Comparison of ENCODE assay signal across 25 cellular contexts in the genomic region with DNA sequence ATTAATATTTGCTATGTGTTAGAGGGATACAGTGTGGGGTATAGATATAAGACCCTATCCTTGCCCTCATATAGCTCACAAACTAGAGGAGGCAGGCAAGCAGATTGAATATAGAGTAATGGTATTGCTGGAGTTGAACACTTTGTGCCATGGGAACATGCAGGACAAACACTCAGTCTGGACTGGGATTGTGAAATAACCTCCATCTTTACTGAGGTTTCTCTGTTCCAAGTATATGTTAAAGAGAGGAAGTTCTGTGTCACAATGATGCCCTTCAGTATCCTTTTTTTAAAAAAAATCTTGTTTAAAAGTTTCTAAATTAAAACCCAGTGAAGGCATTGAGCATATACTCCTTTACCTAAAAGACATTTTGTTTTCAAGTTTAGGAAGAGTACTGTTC. TPM values are rescaled to one million over a fixed set of nuclear protein-coding genes. Genes with fewer than 3 reads are reported as not detected.
"Had no signal": no experiment of that assay in that cellular context is flagged by ENCODE, and none has a peak within 500 bp of the region (broad histone marks: within the 10 kb centered on the region; RNA-seq: fewer than 3 reads in every experiment).

No MANE protein-coding gene starts in this region.

- ATAC-seq: heart left ventricle, left cardiac atrium had no signal

- H3K4me1 ChIP-seq: gastrocnemius medialis, heart left ventricle, right atrium auricular region, tibial nerve, vagina had no signal

- H3K9me3 ChIP-seq: gastrocnemius medialis, heart left ventricle, right atrium auricular region, tibial nerve, vagina had no signal

- H3K27me3 ChIP-seq: gastrocnemius medialis, heart left ventricle, right atrium auricular region, tibial nerve, vagina had no signal

- H3K36me3 ChIP-seq: gastrocnemius medialis, heart left ventricle, right atrium auricular region, tibial nerve, vagina had no signal

- H3K4me3 ChIP-seq: gastrocnemius medialis, heart left ventricle, lung, right atrium auricular region, smooth muscle cell, tibial nerve, vagina had no signal

- H3K27ac ChIP-seq: gastrocnemius medialis, heart left ventricle, right atrium auricular region, tibial nerve, vagina had no signal

- DNase-seq: activated CD4-positive, CD25-positive, alpha-beta regulatory T cell treated with anti-CD3 and anti-CD28 coated beads, Interleukin-2, amount 50 U/mL, for 72 hours; activated naive CD4-positive, alpha-beta T cell; aorta; cerebellar nuclear complex; effector memory CD4-positive, alpha-beta T cell; gastrocnemius medialis; heart left ventricle; left cardiac atrium; stimulated activated CD4-positive, alpha-beta T cell treated with anti-CD3 and anti-CD28 coated beads, Interleukin-4, amount 100 ng/mL, for 4 hours; stimulated activated CD8-positive, alpha-beta memory T cell treated with anti-CD3 and anti-CD28 coated beads, Interleukin-4, amount 100 ng/mL, for 48 hours; stimulated activated naive CD4-positive, alpha-beta T cell treated with Interleukin-2 at 50 U/mL for 16 hours; substantia nigra had no signal

- H3K4me2 ChIP-seq: smooth muscle cell had no signal

RNA-seq across cellular contexts. Expression of a gene that starts 8.7 kb away (rescaled TPM):
- total RNA-seq: activated CD8-positive, alpha-beta memory T cell treated with anti-CD3 and anti-CD28 coated beads for 36 hours; activated T-helper 1 cell treated with anti-CD3 and anti-CD28 coated beads, Interleukin-12 subunit alpha, Interleukin-12 subunit beta, Interleukin-2, Interleukin-4 antibody, amounts not matched to agents 30 ng/mL and 10 ng/mL and 1 ng/mL, durations not matched to agents 14 hours and 24 hours and 36 hours; aorta; fibroblast of lung; left cardiac atrium; lung; mesothelial cell of epicardium; myocyte; omental fat pad; progenitor cell of endocrine pancreas; smooth muscle cell; tibial nerve; vagina had no signal
- polyA plus RNA-seq: fibroblast of lung, lung, neural cell, smooth muscle cell had no signal
